In genomic region chr1:109500886-109501285, GRCh38 we compare ENCODE assay signal across 11 cellular contexts. TPM values are rescaled to one million over a fixed set of nuclear protein-coding genes. Genes with fewer than 3 reads are reported as not detected.
DNase-seq lines count a peak whose midpoint lies in the region; ATAC-seq and TF ChIP-seq lines count a peak whose summit lies in the region.
"Had no signal": no experiment of that assay in that cellular context is flagged by ENCODE, and none has a peak within 500 bp of the region (broad histone marks: within the 10 kb centered on the region; RNA-seq: fewer than 3 reads in every experiment).

No MANE protein-coding gene starts in this region.

- no peaks in the 10 kb centered on the region for H3K27me3 ChIP-seq in gastroesophageal sphincter
- H3K27me3 ChIP-seq in stomach smooth muscle (ENCODE audit: control insufficient read depth in 1 of 2, insufficient read depth in 2 of 2, low read length in 2 of 2), result no peaks in the 10 kb centered on the region
- H3K27me3 ChIP-seq: pancreas had no signal

- 0 to 14% methylated on average over 2 to 3 of the region's 4 CpGs for WGBS in gastroesophageal sphincter (ENCODE audit: low coverage in 1 of 2), 2 donors

- H3K4me1 Mint-ChIP-seq in T-helper 1 cell treated with Interleukin-12 subunit alpha and Interleukin-12 subunit beta and Interleukin-4 antibody, amounts not matched to agents 30 μg/mL and 1 μg/mL, for 36 hours (ENCODE audit: low read depth), result peaks cover 50% of the 10 kb centered on the region
- peaks cover 87% of the 10 kb centered on the region for H3K4me1 Mint-ChIP-seq in activated naive CD8-positive, alpha-beta T cell treated with anti-CD3 and anti-CD28 coated beads for 36 hours

- peaks cover 0 to 63% (median 24%) of the 10 kb centered on the region in 3 donors for H3K4me1 ChIP-seq in gastroesophageal sphincter
- peaks cover 53% of the 10 kb centered on the region for H3K4me1 ChIP-seq in stomach smooth muscle (ENCODE audit: control insufficient read depth, insufficient read depth, low read length)

- H3K36me3 ChIP-seq in gastroesophageal sphincter (peaks cover 0 to 25% of the 10 kb centered on the region in 2 donors), stomach smooth muscle (ENCODE audit: control insufficient read depth in 2 of 2, insufficient read depth in 2 of 2, low read length in 2 of 2) (peaks cover 13 to 28% of the 10 kb centered on the region in 2 donors)

- no peak for TF ChIP-seq EP300 in gastroesophageal sphincter (IDR thresholded peaks at IDR 0.05)

- no peak for TF ChIP-seq POLR2A in gastroesophageal sphincter (IDR thresholded peaks at IDR 0.05)

- DNase-seq in T-helper 1 cell (no peak), KG1 (lab: John Stamatoyannopoulos, UW) (no peak)
- no peak for DNase-seq in activated naive CD8-positive, alpha-beta T cell treated with anti-CD3 and anti-CD28 coated beads for 36 hours
- DNase-seq: 8988T, GF-D8, pancreas had no signal

- H3K9me3 ChIP-seq in gastroesophageal sphincter (no peaks in the 10 kb centered on the region), stomach smooth muscle (ENCODE audit: control insufficient read depth in 2 of 2, low read length in 2 of 2) (no peaks in the 10 kb centered on the region)
- H3K9me3 ChIP-seq: pancreas had no signal

- no peak for TF ChIP-seq CTCF in gastroesophageal sphincter (IDR thresholded peaks at IDR 0.05)

- no peaks in the 10 kb centered on the region for H3K9me3 Mint-ChIP-seq in T-helper 1 cell treated with Interleukin-12 subunit alpha and Interleukin-12 subunit beta and Interleukin-4 antibody, amounts not matched to agents 30 μg/mL and 1 μg/mL, for 36 hours
- H3K9me3 Mint-ChIP-seq in activated naive CD8-positive, alpha-beta T cell treated with anti-CD3 and anti-CD28 coated beads for 36 hours, result no peaks in the 10 kb centered on the region

- H3K36me3 Mint-ChIP-seq in T-helper 1 cell treated with Interleukin-12 subunit alpha and Interleukin-12 subunit beta and Interleukin-4 antibody, amounts not matched to agents 30 μg/mL and 1 μg/mL, for 36 hours (ENCODE audit: low read depth), result peaks cover 36% of the 10 kb centered on the region
- peaks cover 3% of the 10 kb centered on the region for H3K36me3 Mint-ChIP-seq in activated naive CD8-positive, alpha-beta T cell treated with anti-CD3 and anti-CD28 coated beads for 36 hours

- no peaks in the 10 kb centered on the region for H3K27me3 Mint-ChIP-seq in T-helper 1 cell treated with Interleukin-12 subunit alpha and Interleukin-12 subunit beta and Interleukin-4 antibody, amounts not matched to agents 30 μg/mL and 1 μg/mL, for 36 hours (ENCODE audit: low read depth)
- no peaks in the 10 kb centered on the region for H3K27me3 Mint-ChIP-seq in activated naive CD8-positive, alpha-beta T cell treated with anti-CD3 and anti-CD28 coated beads for 36 hours

- H3K27ac ChIP-seq in gastroesophageal sphincter (peak overlapping the region; percentile 37 to 73 (median 65)), stomach smooth muscle (ENCODE audit: low read length) (peak overlapping the region; percentile 58)
- H3K27ac ChIP-seq: pancreas had no signal

- H3K9ac ChIP-seq in stomach smooth muscle (ENCODE audit: low read length in 2 of 2), result peak overlapping the region in 1 of 2 donors; percentile 55

- ATAC-seq in gastroesophageal sphincter, result peak; percentile 64
- no peak for ATAC-seq in HG02759 (IDR thresholded peaks at IDR 0.05; ENCODE audit: unreplicated experiment)
- ATAC-seq in HG02870 (IDR thresholded peaks at IDR 0.05; ENCODE audit: unreplicated experiment), result no peak

- no peak overlapping the region for H3K27ac Mint-ChIP-seq in T-helper 1 cell treated with Interleukin-12 subunit alpha and Interleukin-12 subunit beta and Interleukin-4 antibody, amounts not matched to agents 30 μg/mL and 1 μg/mL, for 36 hours
- peak overlapping the region; percentile 23 for H3K27ac Mint-ChIP-seq in activated naive CD8-positive, alpha-beta T cell treated with anti-CD3 and anti-CD28 coated beads for 36 hours

- H3K4me3 ChIP-seq in gastroesophageal sphincter, result no peak overlapping the region
- peak overlapping the region in 1 of 2 donors; percentile 52 for H3K4me3 ChIP-seq in stomach smooth muscle (ENCODE audit: low read length in 2 of 2)
- H3K4me3 ChIP-seq: pancreas had no signal

- peak overlapping the region; percentile 21 for H3K4me3 Mint-ChIP-seq in T-helper 1 cell treated with Interleukin-12 subunit alpha and Interleukin-12 subunit beta and Interleukin-4 antibody, amounts not matched to agents 30 μg/mL and 1 μg/mL, for 36 hours
- H3K4me3 Mint-ChIP-seq in activated naive CD8-positive, alpha-beta T cell treated with anti-CD3 and anti-CD28 coated beads for 36 hours, result no peak overlapping the region

RNA-seq across cellular contexts. Expression of gene CYB561D1, which starts 7.0 kb away (rescaled TPM):
- total RNA-seq in activated naive CD8-positive, alpha-beta T cell treated with anti-CD3 and anti-CD28 coated beads for 36 hours, result 1 to 10 TPM; 6.3 to 8.1 TPM
- total RNA-seq in gastroesophageal sphincter, result 10 to 100 TPM in 3 of 4 donors, 1 to 10 TPM in 1; 8.3 to 15.9 (median 10.7) TPM

RNA-seq across cellular contexts. Expression of gene AMIGO1, which starts 8.6 kb away (rescaled TPM):
- 1 to 10 TPM; 2.1 to 2.5 TPM for total RNA-seq in activated naive CD8-positive, alpha-beta T cell treated with anti-CD3 and anti-CD28 coated beads for 36 hours
- 10 to 100 TPM in 3 of 4 donors, 1 to 10 TPM in 1; 7.7 to 19.3 (median 14.7) TPM for total RNA-seq in gastroesophageal sphincter

RNA-seq across cellular contexts. Expression of gene ATXN7L2, which starts 17.2 kb away (rescaled TPM):
- total RNA-seq in activated naive CD8-positive, alpha-beta T cell treated with anti-CD3 and anti-CD28 coated beads for 36 hours, result 10 to 100 TPM; 14.6 to 15.6 TPM
- total RNA-seq in gastroesophageal sphincter, result 1 to 10 TPM; 1.6 to 2.7 (median 2.5) TPM

RNA-seq across cellular contexts. Expression of gene SYPL2, which starts 34.5 kb away (rescaled TPM):
- not detected for total RNA-seq in activated naive CD8-positive, alpha-beta T cell treated with anti-CD3 and anti-CD28 coated beads for 36 hours
- 1 to 10 TPM; 2.0 to 8.4 (median 4.2) TPM for total RNA-seq in gastroesophageal sphincter

RNA-seq across cellular contexts. Expression of gene GPR61, which starts 38.8 kb away (rescaled TPM):
- total RNA-seq in activated naive CD8-positive, alpha-beta T cell treated with anti-CD3 and anti-CD28 coated beads for 36 hours, result under 1 TPM in 1 of 2 experiments, not detected in 1; 0.16 TPM
- not detected for total RNA-seq in gastroesophageal sphincter

Comparison
In these comparisons a context has a peak if more than half of its experiments do, and no peak if none do; other contexts are left out.
1. RNA of gene ATXN7L2, which starts 17.2 kb away (total RNA-seq): 14.6 to 15.6 TPM in activated naive CD8-positive, alpha-beta T cell treated with anti-CD3 and anti-CD28 coated beads for 36 hours; 1.6 to 2.7 TPM in gastroesophageal sphincter; every median in the first group is over 4 times any median in the second.